ENCODE assay signal across 26 cellular contexts in genomic region chr19:47649588-47649987, GRCh38. TPM values are rescaled to one million over a fixed set of nuclear protein-coding genes. Genes with fewer than 3 reads are reported as not detected.
DNase-seq lines count a peak whose midpoint lies in the region; ATAC-seq, FAIRE-seq and TF ChIP-seq lines count a peak whose summit lies in the region.
"Had no signal": no experiment of that assay in that cellular context is flagged by ENCODE, and none has a peak within 500 bp of the region (broad histone marks: within the 10 kb centered on the region; RNA-seq: fewer than 3 reads in every experiment).

No MANE protein-coding gene starts in this region.

- no peaks in the 10 kb centered on the region for H3K9me2 ChIP-seq in PC-9 (ENCODE audit: insufficient read depth)
- H3K9me2 ChIP-seq in hepatocyte (replicated peaks; ENCODE audit: insufficient read depth) = no peaks in the 10 kb centered on the region

- POLR2A ChIA-PET in PC-9 (lab: Charles Lee; ENCODE audit: unreplicated experiment) = no interaction called here

- H3K36me3 ChIP-seq in PC-9 (ENCODE audit: low read depth) (peaks cover 5% of the 10 kb centered on the region; the same call in 1 of the 2 replicates), hepatocyte (replicated peaks; ENCODE audit: insufficient read depth, low read depth) (no peaks in the 10 kb centered on the region), sigmoid colon (peaks cover 0 to 3% (median 0%) of the 10 kb centered on the region in 4 donors), left lung (peaks cover 0 to 23% of the 10 kb centered on the region in 2 donors)

- WGBS in hepatocyte (ENCODE audit: low lambda C conversion rate, missing lambda C conversion rate) = 95% methylated on average over 1 of the region's 1 CpG
- 94 to 96% methylated on average over 1 of the region's 1 CpG for WGBS in sigmoid colon, 2 donors

- H3K4me3 ChIP-seq in PC-9 (no peak overlapping the region), hepatocyte (no peak overlapping the region), sigmoid colon (no peak overlapping the region), left lung (no peak overlapping the region)
- H3K4me3 ChIP-seq: SJSA1 had no signal

- H3K4me1 ChIP-seq in PC-9 (replicated peaks; ENCODE audit: insufficient read depth) (peaks cover 42% of the 10 kb centered on the region), hepatocyte (ENCODE audit: insufficient read depth) (peaks cover 19% of the 10 kb centered on the region), sigmoid colon (peaks cover 0 to 29% (median 27%) of the 10 kb centered on the region in 4 donors), left lung (peaks cover 0 to 6% of the 10 kb centered on the region in 2 donors)

- H3K27me3 ChIP-seq in PC-9 (ENCODE audit: insufficient read depth, low read depth) (no peaks in the 10 kb centered on the region), hepatocyte (no peaks in the 10 kb centered on the region), sigmoid colon (no peaks in the 10 kb centered on the region), left lung (no peaks in the 10 kb centered on the region)
- H3K27me3 ChIP-seq: SJSA1 had no signal

- H3K79me2 ChIP-seq in PC-9 (ENCODE audit: low read depth) (peaks cover 78% of the 10 kb centered on the region), hepatocyte (peaks cover 93% of the 10 kb centered on the region)

- no peak for TF ChIP-seq POLR2A in sigmoid colon (IDR thresholded peaks at IDR 0.05)

- no peak for DNase-seq in PC-9
- DNase-seq in hepatocyte (ENCODE audit: low spot score) = no peak
- DNase-seq in sigmoid colon = no peak
- DNase-seq in NCI-H1436 treated with DMSO at 0.1 percent for 48 hours (lab: John Stamatoyannopoulos, UW) = no peak
- no peak for DNase-seq in left lung
- no peak for DNase-seq in urothelium cell line (ENCODE audit: low spot score)
- no peak for DNase-seq in NCI-H1436 (lab: John Stamatoyannopoulos, UW)
- DNase-seq: AML-193; C1 segment of cervical spinal cord; CD8-positive, alpha-beta memory T cell; GDM1; NCI-H1105; NCI-H1694; NCI-H2081; NCI-H2171; NCI-H345; NCI-H524; NCI-H774; NK-92 treated with Interleukin-12 subunit alpha and Interleukin-12 subunit beta, amount 100 ng/mL, for 24 hours had no signal

- H4K20me1 ChIP-seq in PC-9 (ENCODE audit: insufficient read depth) = no peaks in the 10 kb centered on the region
- H4K20me1 ChIP-seq in hepatocyte (ENCODE audit: insufficient read depth, poor library complexity, severe bottlenecking) = peaks cover 25% of the 10 kb centered on the region

- H3K4me2 ChIP-seq in PC-9 = peak overlapping the region; percentile 83
- no peak overlapping the region for H3K4me2 ChIP-seq in hepatocyte
- H3K4me2 ChIP-seq: KMS-11 had no signal

- peaks cover 40% of the 10 kb centered on the region for H3F3A ChIP-seq in PC-9 (ENCODE audit: insufficient read depth, low read depth)

- intact Hi-C loops in PC-9 (cut with micrococcal nuclease; ENCODE audit: unreplicated experiment) = loop anchor here (2.0 kb wide), 1 partner anchor 49 kb away; no protein-coding TSS in a partner anchor
- intact Hi-C loops in sigmoid colon (cut with DNase I) = no loop called here
- intact Hi-C loops in left lung (cut with DNase I) = no loop called here

- H2AFZ ChIP-seq in PC-9 (no peak overlapping the region), hepatocyte (no peak overlapping the region)

- no TSS peak for BruUV-seq in PC-9 (replicated peaks; lab: Mats Ljungman, UMichigan)

- TF ChIP-seq CTCF in 22Rv1 (IDR thresholded peaks at IDR 0.05) (no peak), PC-9 (conservative IDR thresholded peaks at IDR 0.05) (no peak), hepatocyte (IDR thresholded peaks at IDR 0.05; ENCODE audit: poor library complexity) (no peak), sigmoid colon (IDR thresholded peaks at IDR 0.05) (no peak), left lung (IDR thresholded peaks at IDR 0.05) (no peak)

- no peak for FAIRE-seq in urothelium cell line (lab: Jason Lieb, UNC)
- FAIRE-seq: H54, RCC 7860 had no signal

- H3K27ac ChIP-seq in 22Rv1 = peak overlapping the region; percentile 90
- peak overlapping the region; percentile 90 for H3K27ac ChIP-seq in PC-9
- peak overlapping the region; percentile 94 for H3K27ac ChIP-seq in hepatocyte
- H3K27ac ChIP-seq in sigmoid colon = peak overlapping the region in 3 of 4 donors; percentile 71 to 85 (median 81)
- H3K27ac ChIP-seq in left lung = no peak overlapping the region
- H3K27ac ChIP-seq: KMS-11, SJSA1 had no signal

- CTCF ChIA-PET in PC-9 (lab: Charles Lee) = interaction anchor here (1.2 kb wide), 1 partner anchor 58 kb away, joined by 8 read pairs; no protein-coding TSS in a partner anchor

- no peak for TF ChIP-seq EP300 in sigmoid colon (IDR thresholded peaks at IDR 0.05)

- ATAC-seq in left lung = no peak
- ATAC-seq: Right ventricle myocardium inferior had no signal

- no peaks in the 10 kb centered on the region for H3K9me3 ChIP-seq in PC-9 (ENCODE audit: insufficient read depth, low read depth)
- H3K9me3 ChIP-seq in hepatocyte (ENCODE audit: low read depth) = no peaks in the 10 kb centered on the region
- no peaks in the 10 kb centered on the region for H3K9me3 ChIP-seq in sigmoid colon
- no peaks in the 10 kb centered on the region for H3K9me3 ChIP-seq in left lung
- H3K9me3 ChIP-seq: SJSA1 had no signal

RNA-seq across cellular contexts. Expression of gene BICRA, which starts 40.7 kb away (rescaled TPM):
- total RNA-seq in PC-9 (2021) (9.6 and 14.4 TPM in 2 replicates), hepatocyte (2.2 and 3.4 TPM in 2 replicates), sigmoid colon (10 to 100 TPM in 3 of 4 donors, 1 to 10 TPM in 1; 2.9 to 21.6 (median 11.2) TPM), left lung (10 to 100 TPM; 13.8 to 15.5 TPM)
- polyA plus RNA-seq in hepatocyte (3.4 and 5.4 TPM in 2 replicates), sigmoid colon (10 to 100 TPM in 1 of 3 donors, 1 to 10 TPM in 2; 1.8 to 12.7 (median 2.5) TPM)
- total RNA-seq: A172 had no signal

Comparison
In these comparisons a context has a peak if more than half of its experiments do, and no peak if none do; other contexts are left out.
1. H3K27ac ChIP-seq: peak in 22Rv1 (single experiment), PC-9 (single experiment), hepatocyte (single experiment) and sigmoid colon (3 of 4); none in left lung (0 of 2).